In genomic region chr2:241659150-241659739, GRCh38 we compare ENCODE assay signal across 9 cellular contexts. TPM values are rescaled to one million over a fixed set of nuclear protein-coding genes. Genes with fewer than 3 reads are reported as not detected.
DNase-seq lines count a peak whose midpoint lies in the region; ATAC-seq and TF ChIP-seq lines count a peak whose summit lies in the region.
"Had no signal": no experiment of that assay in that cellular context is flagged by ENCODE, and none has a peak within 500 bp of the region (broad histone marks: within the 10 kb centered on the region; RNA-seq: fewer than 3 reads in every experiment).

No MANE protein-coding gene starts in this region.

- no peak overlapping the region for H3K27ac Mint-ChIP-seq in activated naive CD8-positive, alpha-beta T cell treated with anti-CD3 and anti-CD28 coated beads for 36 hours
- H3K27ac Mint-ChIP-seq: natural killer cell had no signal

- H3K9me3 Mint-ChIP-seq in activated naive CD8-positive, alpha-beta T cell treated with anti-CD3 and anti-CD28 coated beads for 36 hours, result no peaks in the 10 kb centered on the region
- H3K9me3 Mint-ChIP-seq: natural killer cell had no signal

- H3K36me3 Mint-ChIP-seq in activated naive CD8-positive, alpha-beta T cell treated with anti-CD3 and anti-CD28 coated beads for 36 hours, result peaks cover 22% of the 10 kb centered on the region
- H3K36me3 Mint-ChIP-seq: natural killer cell had no signal

- in situ Hi-C loops in GM13977 (cut with MboI; ENCODE audit: low pct_unique_long_range_greater_than_20kb, low sequenced_read_pairs, unreplicated experiment), result no loop called here

- ATAC-seq in left ventricle myocardium superior (peak; percentile 54), HG02571 (IDR thresholded peaks at IDR 0.05; ENCODE audit: unreplicated experiment) (no peak), GM18858 (IDR thresholded peaks at IDR 0.05; ENCODE audit: unreplicated experiment) (no peak)

- DNase-seq in AG09319 (ENCODE audit: extremely low read depth, low read depth), result peak; percentile 40
- no peak for DNase-seq in GM13977 (ENCODE audit: low spot score)
- peak; percentile 19 for DNase-seq in NCI-H82 treated with DMSO at 0.1 percent for 48 hours (lab: John Stamatoyannopoulos, UW; ENCODE audit: unreplicated experiment)
- DNase-seq in activated naive CD8-positive, alpha-beta T cell treated with anti-CD3 and anti-CD28 coated beads for 36 hours, result peak; percentile 23
- DNase-seq in left ventricle myocardium superior, result peak; percentile 69
- DNase-seq in retinal pigment epithelial cell (ENCODE audit: low read depth), result no peak
- DNase-seq: natural killer cell had no signal

- H3K27me3 Mint-ChIP-seq in activated naive CD8-positive, alpha-beta T cell treated with anti-CD3 and anti-CD28 coated beads for 36 hours, result no peaks in the 10 kb centered on the region

- H3K4me3 Mint-ChIP-seq in activated naive CD8-positive, alpha-beta T cell treated with anti-CD3 and anti-CD28 coated beads for 36 hours, result no peak overlapping the region
- H3K4me3 Mint-ChIP-seq: natural killer cell had no signal

- no peak overlapping the region for H3K4me3 ChIP-seq in retinal pigment epithelial cell (ENCODE audit: low read length)

- H3K4me1 Mint-ChIP-seq in activated naive CD8-positive, alpha-beta T cell treated with anti-CD3 and anti-CD28 coated beads for 36 hours, result no peaks in the 10 kb centered on the region
- H3K4me1 Mint-ChIP-seq: natural killer cell had no signal

- intact Hi-C loops in left ventricle myocardium superior (cut with micrococcal nuclease), result no loop called here

- peak; percentile 73 for TF ChIP-seq CTCF in AG09319 (IDR thresholded peaks at IDR 0.05; ENCODE audit: low read depth, low read length)
- peak; percentile 54 for TF ChIP-seq CTCF in GM13977 (IDR thresholded peaks at IDR 0.05; ENCODE audit: extremely low read depth, insufficient read depth, missing control alignments)
- peak; percentile 77 for TF ChIP-seq CTCF in retinal pigment epithelial cell (conservative IDR thresholded peaks at IDR 0.05; ENCODE audit: low read depth, low read length)

RNA-seq across cellular contexts. Expression of gene ATG4B, which starts 21.8 kb away (rescaled TPM):
- total RNA-seq in activated naive CD8-positive, alpha-beta T cell treated with anti-CD3 and anti-CD28 coated beads for 36 hours, result 10 to 100 TPM; 72.5 to 73.8 TPM
- 42.3 TPM for total RNA-seq in left ventricle myocardium superior

RNA-seq across cellular contexts. Expression of gene THAP4, which starts 22.3 kb away (rescaled TPM):
- 10 to 100 TPM; 54.8 to 55.0 TPM for total RNA-seq in activated naive CD8-positive, alpha-beta T cell treated with anti-CD3 and anti-CD28 coated beads for 36 hours
- 84.5 TPM for total RNA-seq in left ventricle myocardium superior

RNA-seq across cellular contexts. Expression of gene DTYMK, which starts 27.4 kb away (rescaled TPM):
- total RNA-seq in activated naive CD8-positive, alpha-beta T cell treated with anti-CD3 and anti-CD28 coated beads for 36 hours, result 100 to 1,000 TPM; 116 to 121 TPM
- 10.5 TPM for total RNA-seq in left ventricle myocardium superior

RNA-seq across cellular contexts. Expression of gene ING5, which starts 42.6 kb away (rescaled TPM):
- 10 to 100 TPM; 37.1 to 45.5 TPM for total RNA-seq in activated naive CD8-positive, alpha-beta T cell treated with anti-CD3 and anti-CD28 coated beads for 36 hours
- 16.0 TPM for total RNA-seq in left ventricle myocardium superior

Comparison
In these comparisons a context has a peak if more than half of its experiments do, and no peak if none do; other contexts are left out.
1. DNase-seq: peak in AG09319 (single experiment), NCI-H82 treated with DMSO at 0.1 percent for 48 hours (single experiment), activated naive CD8-positive, alpha-beta T cell treated with anti-CD3 and anti-CD28 coated beads for 36 hours (single experiment) and left ventricle myocardium superior (single experiment); none in GM13977 (single experiment) and retinal pigment epithelial cell (single experiment).
2. RNA of gene DTYMK, which starts 27.4 kb away (total RNA-seq): 116 to 121 TPM in activated naive CD8-positive, alpha-beta T cell treated with anti-CD3 and anti-CD28 coated beads for 36 hours; 10.5 TPM in left ventricle myocardium superior (single experiment); every median in the first group is over 10 times any median in the second.
3. Peak in every context shown above with its lines, with median percentiles within 50 percentile points of each other: CTCF ChIP-seq.